11 cellular contexts compared by ENCODE assay signal in the genomic region with DNA sequence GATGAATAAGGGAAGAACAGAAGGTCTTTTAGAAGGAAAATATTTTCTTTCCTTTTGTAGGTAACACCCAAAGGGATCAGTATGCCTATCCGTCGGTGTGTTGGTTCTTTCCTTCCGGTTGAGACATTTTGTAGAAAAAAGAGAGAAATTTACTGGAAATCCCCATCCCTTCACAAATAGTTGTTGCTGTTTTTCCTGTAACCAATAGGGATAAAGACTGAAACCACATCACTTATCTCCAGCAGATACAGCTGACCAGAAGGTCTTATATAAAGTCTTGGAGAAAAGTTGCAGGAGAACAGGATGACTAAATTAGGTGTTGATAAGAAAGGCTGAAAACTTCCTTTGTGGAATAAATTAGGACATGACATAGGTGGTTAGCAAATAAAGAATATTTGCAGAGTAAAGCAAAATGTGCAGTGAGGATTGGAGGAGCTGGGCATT. TPM values are rescaled to one million over a fixed set of nuclear protein-coding genes. Genes with fewer than 3 reads are reported as not detected.
DNase-seq lines count a peak whose midpoint lies in the region; ATAC-seq, FAIRE-seq and TF ChIP-seq lines count a peak whose summit lies in the region.
"Had no signal": no experiment of that assay in that cellular context is flagged by ENCODE, and none has a peak within 500 bp of the region (broad histone marks: within the 10 kb centered on the region; RNA-seq: fewer than 3 reads in every experiment).

No MANE protein-coding gene starts in this region.

- peaks cover 9% of the 10 kb centered on the region for H3K4me1 ChIP-seq in CD8-positive, alpha-beta memory T cell (ENCODE audit: insufficient read depth, low read length)
- H3K4me1 ChIP-seq in mucosa of stomach (ENCODE audit: control insufficient read depth, insufficient read depth, low read length): peaks cover 1% of the 10 kb centered on the region
- H3K4me1 ChIP-seq: testis had no signal

- no TSS peak for BruUV-seq in Calu3 (replicated peaks; lab: Mats Ljungman, UMichigan)

- peak overlapping the region; percentile 16 to 93 (median 79) for H3K27ac Mint-ChIP-seq in CD8-positive, alpha-beta memory T cell
- H3K27ac Mint-ChIP-seq in Calu3 (ENCODE audit: unreplicated experiment): no peak overlapping the region

- POLR2A ChIA-PET in CD8-positive, alpha-beta memory T cell (lab: Charles Lee): no interaction called here

- CTCF ChIA-PET in CD8-positive, alpha-beta memory T cell (lab: Charles Lee): no interaction called here
- CTCF ChIA-PET in Calu3 (lab: Charles Lee): no interaction called here

- H3K4me1 Mint-ChIP-seq in CD8-positive, alpha-beta memory T cell: peaks cover 18 to 22% (median 19%) of the 10 kb centered on the region in 3 donors
- peaks cover 15% of the 10 kb centered on the region for H3K4me1 Mint-ChIP-seq in Calu3 (ENCODE audit: low read depth, unreplicated experiment)

- no peak overlapping the region for H3K27ac ChIP-seq in CD8-positive, alpha-beta memory T cell (ENCODE audit: low read depth, low read length)
- H3K27ac ChIP-seq: testis, VCaP had no signal

- no peaks in the 10 kb centered on the region for H3K9me3 ChIP-seq in CD8-positive, alpha-beta memory T cell (ENCODE audit: low read length)
- no peaks in the 10 kb centered on the region for H3K9me3 ChIP-seq in mucosa of stomach (ENCODE audit: control insufficient read depth, low read length)
- H3K9me3 ChIP-seq: testis had no signal

- TF ChIP-seq CTCF in bronchial epithelial cell (IDR thresholded peaks at IDR 0.05; ENCODE audit: insufficient read depth, low read length, severe bottlenecking) (no peak), Calu3 (IDR thresholded peaks at IDR 0.05; ENCODE audit: unreplicated experiment) (no peak)

- peaks cover 0 to 7% (median 0%) of the 10 kb centered on the region in 3 donors for H3K36me3 Mint-ChIP-seq in CD8-positive, alpha-beta memory T cell
- H3K36me3 Mint-ChIP-seq in Calu3 (ENCODE audit: insufficient read depth, unreplicated experiment): peaks cover 5% of the 10 kb centered on the region

- no peaks in the 10 kb centered on the region for H3K27me3 ChIP-seq in CD8-positive, alpha-beta memory T cell (ENCODE audit: insufficient read depth, low read length, poor library complexity, severe bottlenecking)
- no peaks in the 10 kb centered on the region for H3K27me3 ChIP-seq in bronchial epithelial cell (ENCODE audit: control insufficient read depth, insufficient read depth, low read length)
- H3K27me3 ChIP-seq in mucosa of stomach (ENCODE audit: control insufficient read depth, insufficient read depth, low read length): no peaks in the 10 kb centered on the region
- H3K27me3 ChIP-seq: testis had no signal

- H3K4me3 Mint-ChIP-seq in CD8-positive, alpha-beta memory T cell: peak overlapping the region in 5 of 7 donors; percentile 48 to 80 (median 70)
- no peak overlapping the region for H3K4me3 Mint-ChIP-seq in Calu3 (ENCODE audit: low read depth, unreplicated experiment)

- no peak for DNase-seq in CD8-positive, alpha-beta memory T cell
- DNase-seq in bronchial epithelial cell (ENCODE audit: low read depth): peak; percentile 59
- DNase-seq in activated naive CD4-positive, alpha-beta T cell (lab: John Stamatoyannopoulos, UW): no peak
- no peak for DNase-seq in KG1 (lab: John Stamatoyannopoulos, UW)
- DNase-seq in Calu3: no peak
- DNase-seq: NCI-H524, testis had no signal

- H3K9ac ChIP-seq in mucosa of stomach (ENCODE audit: low read length): peak overlapping the region; percentile 8

- H3K27me3 Mint-ChIP-seq in CD8-positive, alpha-beta memory T cell: no peaks in the 10 kb centered on the region
- H3K27me3 Mint-ChIP-seq in Calu3 (ENCODE audit: unreplicated experiment): peaks cover 24% of the 10 kb centered on the region

- no peak overlapping the region for H3K4me3 ChIP-seq in CD8-positive, alpha-beta memory T cell (ENCODE audit: low read length)
- no peak overlapping the region for H3K4me3 ChIP-seq in bronchial epithelial cell (ENCODE audit: low read depth, low read length)
- no peak overlapping the region for H3K4me3 ChIP-seq in mucosa of stomach (ENCODE audit: low read length)
- H3K4me3 ChIP-seq: testis had no signal

- intact Hi-C loops in Calu3 (cut with micrococcal nuclease; ENCODE audit: unreplicated experiment): no loop called here

- no peaks in the 10 kb centered on the region for H3K36me3 ChIP-seq in CD8-positive, alpha-beta memory T cell (ENCODE audit: insufficient read depth, low read length)
- H3K36me3 ChIP-seq in bronchial epithelial cell (ENCODE audit: control insufficient read depth, insufficient read depth, low read length) (no peaks in the 10 kb centered on the region), mucosa of stomach (ENCODE audit: control insufficient read depth, insufficient read depth, low read length) (no peaks in the 10 kb centered on the region)

- FAIRE-seq in bronchial epithelial cell (lab: Jason Lieb, UNC): no peak

- H3K9me3 Mint-ChIP-seq in CD8-positive, alpha-beta memory T cell: peaks cover 0 to 13% (median 0%) of the 10 kb centered on the region in 5 donors
- H3K9me3 Mint-ChIP-seq in Calu3 (ENCODE audit: low read depth, unreplicated experiment): no peaks in the 10 kb centered on the region

- ATAC-seq in HG02973 (IDR thresholded peaks at IDR 0.05; ENCODE audit: unreplicated experiment) (peak; percentile 39), GM21825 (IDR thresholded peaks at IDR 0.05; ENCODE audit: unreplicated experiment) (no peak)

RNA-seq across cellular contexts. Expression of gene HLA-DRB1, which starts 14.8 kb away (rescaled TPM):
- total RNA-seq in CD8-positive, alpha-beta memory T cell: 10 to 100 TPM; 24.7 to 26.1 TPM
- polyA plus RNA-seq in CD8-positive, alpha-beta memory T cell: 56.0 TPM
- total RNA-seq in bronchial epithelial cell (0.13 TPM in 1 of 2 replicates, not detected in the other), Calu3 (2022) (111 and 141 TPM in 2 replicates)

RNA-seq across cellular contexts. Expression of gene HLA-DQA1, which starts 32.8 kb away (rescaled TPM):
- 10 to 100 TPM; 20.3 to 22.2 TPM for total RNA-seq in CD8-positive, alpha-beta memory T cell
- polyA plus RNA-seq in CD8-positive, alpha-beta memory T cell: 3.2 TPM
- total RNA-seq in bronchial epithelial cell (not detected in 2 replicates), Calu3 (2022) (6.9 and 12.9 TPM in 2 replicates)

Comparison
In these comparisons a context has a peak if more than half of its experiments do, and no peak if none do; other contexts are left out.
1. RNA of gene HLA-DRB1, which starts 14.8 kb away (total RNA-seq): 111 to 141 TPM in Calu3 and 24.7 to 26.1 TPM in CD8-positive, alpha-beta memory T cell; 0.13 TPM in bronchial epithelial cell; every median in the first group is over 10 times any median in the second.